ENCODE assay signal across 12 cellular contexts in genomic region chr2:88737385-88737784, GRCh38. TPM values are rescaled to one million over a fixed set of nuclear protein-coding genes. Genes with fewer than 3 reads are reported as not detected.
DNase-seq lines count a peak whose midpoint lies in the region; ATAC-seq lines count a peak whose summit lies in the region.
"Had no signal": no experiment of that assay in that cellular context is flagged by ENCODE, and none has a peak within 500 bp of the region (broad histone marks: within the 10 kb centered on the region; RNA-seq: fewer than 3 reads in every experiment).

No MANE protein-coding gene starts in this region.

- intact Hi-C loops in right cardiac atrium (cut with DNase I) (no loop called here), head of caudate nucleus (cut with DNase I) (no loop called here)

- no peaks in the 10 kb centered on the region for H3K9me3 ChIP-seq in right cardiac atrium (ENCODE audit: control insufficient read depth, low read length)
- H3K9me3 ChIP-seq in subcutaneous abdominal adipose tissue (ENCODE audit: control insufficient read depth in 5 of 5, low read length in 5 of 5), result no peaks in the 10 kb centered on the region
- H3K9me3 ChIP-seq: colonic mucosa had no signal

- peaks cover 22% of the 10 kb centered on the region for H3K36me3 Mint-ChIP-seq in activated naive CD4-positive, alpha-beta T cell treated with anti-CD3 and anti-CD28 coated beads, Interleukin-2, amount 50 U/mL, for 24 hours
- H3K36me3 Mint-ChIP-seq in activated naive CD4-positive, alpha-beta T cell treated with anti-CD3 and anti-CD28 coated beads, Interleukin-2, amount 10 ng/mL, durations not matched to agents 7 days and 5 days, result peaks cover 34% of the 10 kb centered on the region
- H3K36me3 Mint-ChIP-seq in activated naive CD8-positive, alpha-beta T cell treated with anti-CD3 and anti-CD28 coated beads for 36 hours, result peaks cover 19% of the 10 kb centered on the region

- H3K9me3 Mint-ChIP-seq in activated naive CD4-positive, alpha-beta T cell treated with anti-CD3 and anti-CD28 coated beads, Interleukin-2, amount 50 U/mL, for 24 hours, result no peaks in the 10 kb centered on the region
- peaks cover 1% of the 10 kb centered on the region for H3K9me3 Mint-ChIP-seq in activated naive CD4-positive, alpha-beta T cell treated with anti-CD3 and anti-CD28 coated beads, Interleukin-2, amount 10 ng/mL, durations not matched to agents 7 days and 5 days
- no peaks in the 10 kb centered on the region for H3K9me3 Mint-ChIP-seq in activated naive CD8-positive, alpha-beta T cell treated with anti-CD3 and anti-CD28 coated beads for 36 hours
- H3K9me3 Mint-ChIP-seq: activated T-cell treated with anti-CD3 and anti-CD28 coated beads, Interleukin-2, amount 50 U/mL, for 4 hours; natural killer cell treated with Interleukin-12 subunit alpha and Interleukin-12 subunit beta and Interleukin-15 and Interleukin-18, amount 100 ng/mL, for 72 hours had no signal

- no peaks in the 10 kb centered on the region for H3K27me3 Mint-ChIP-seq in activated naive CD4-positive, alpha-beta T cell treated with anti-CD3 and anti-CD28 coated beads, Interleukin-2, amount 50 U/mL, for 24 hours
- H3K27me3 Mint-ChIP-seq in activated naive CD4-positive, alpha-beta T cell treated with anti-CD3 and anti-CD28 coated beads, Interleukin-2, amount 10 ng/mL, durations not matched to agents 7 days and 5 days, result no peaks in the 10 kb centered on the region
- H3K27me3 Mint-ChIP-seq in activated naive CD8-positive, alpha-beta T cell treated with anti-CD3 and anti-CD28 coated beads for 36 hours, result no peaks in the 10 kb centered on the region
- H3K27me3 Mint-ChIP-seq: natural killer cell treated with Interleukin-12 subunit alpha and Interleukin-12 subunit beta and Interleukin-15 and Interleukin-18, amount 100 ng/mL, for 72 hours had no signal

- peak; percentile 56 to 82 for ATAC-seq in right cardiac atrium
- ATAC-seq in HG02884 (IDR thresholded peaks at IDR 0.05; ENCODE audit: unreplicated experiment), result no peak
- ATAC-seq: activated T-cell treated with anti-CD3 and anti-CD28 coated beads, Interleukin-2, amount 50 U/mL, for 4 hours; natural killer cell treated with Interleukin-12 subunit alpha and Interleukin-12 subunit beta and Interleukin-15 and Interleukin-18, amount 100 ng/mL, for 72 hours had no signal

- peaks cover 26 to 50% (median 36%) of the 10 kb centered on the region in 5 donors for H3K36me3 ChIP-seq in subcutaneous abdominal adipose tissue (ENCODE audit: control insufficient read depth in 5 of 5, insufficient read depth in 5 of 5, low read length in 5 of 5)
- H3K36me3 ChIP-seq: colonic mucosa had no signal

- CTCF ChIA-PET in activated naive CD4-positive, alpha-beta T cell treated with anti-CD3 and anti-CD28 coated beads, Interleukin-2, amount 10 ng/mL, durations not matched to agents 7 days and 5 days (lab: Charles Lee), result interaction anchor here (1.4 kb wide), 1 partner anchor 143 kb away, joined by 3 read pairs; no protein-coding TSS in a partner anchor

- no peak overlapping the region for H3K4me3 Mint-ChIP-seq in activated naive CD4-positive, alpha-beta T cell treated with anti-CD3 and anti-CD28 coated beads, Interleukin-2, amount 50 U/mL, for 24 hours
- H3K4me3 Mint-ChIP-seq in activated naive CD4-positive, alpha-beta T cell treated with anti-CD3 and anti-CD28 coated beads, Interleukin-2, amount 10 ng/mL, durations not matched to agents 7 days and 5 days, result no peak overlapping the region
- H3K4me3 Mint-ChIP-seq in activated naive CD8-positive, alpha-beta T cell treated with anti-CD3 and anti-CD28 coated beads for 36 hours, result no peak overlapping the region
- H3K4me3 Mint-ChIP-seq: activated T-cell treated with anti-CD3 and anti-CD28 coated beads, Interleukin-2, amount 50 U/mL, for 4 hours; natural killer cell treated with Interleukin-12 subunit alpha and Interleukin-12 subunit beta and Interleukin-15 and Interleukin-18, amount 100 ng/mL, for 72 hours had no signal

- 53% methylated on average over 4 of the region's 4 CpGs for WGBS in right cardiac atrium

- DNase-seq in activated naive CD4-positive, alpha-beta T cell treated with anti-CD3 and anti-CD28 coated beads, Interleukin-2, amount 10 ng/mL, durations not matched to agents 7 days and 5 days, result no peak
- no peak for DNase-seq in activated naive CD8-positive, alpha-beta T cell treated with anti-CD3 and anti-CD28 coated beads for 36 hours
- DNase-seq in right cardiac atrium (no peak), NCI-H345 (lab: John Stamatoyannopoulos, UW) (no peak), head of caudate nucleus (no peak)
- DNase-seq: activated T-cell treated with anti-CD3 and anti-CD28 coated beads, Interleukin-2, amount 50 U/mL, for 4 hours; colonic mucosa; NCI-H1930 had no signal

- peak overlapping the region; percentile 92 for H3K27ac Mint-ChIP-seq in activated naive CD4-positive, alpha-beta T cell treated with anti-CD3 and anti-CD28 coated beads, Interleukin-2, amount 50 U/mL, for 24 hours
- no peak overlapping the region for H3K27ac Mint-ChIP-seq in activated naive CD4-positive, alpha-beta T cell treated with anti-CD3 and anti-CD28 coated beads, Interleukin-2, amount 10 ng/mL, durations not matched to agents 7 days and 5 days
- peak overlapping the region; percentile 21 for H3K27ac Mint-ChIP-seq in activated naive CD8-positive, alpha-beta T cell treated with anti-CD3 and anti-CD28 coated beads for 36 hours
- H3K27ac Mint-ChIP-seq: natural killer cell treated with Interleukin-12 subunit alpha and Interleukin-12 subunit beta and Interleukin-15 and Interleukin-18, amount 100 ng/mL, for 72 hours had no signal

- H3K4me3 ChIP-seq in right cardiac atrium (ENCODE audit: low read length), result no peak overlapping the region
- no peak overlapping the region for H3K4me3 ChIP-seq in subcutaneous abdominal adipose tissue (ENCODE audit: low read depth in 1 of 5, low read length in 5 of 5)
- H3K4me3 ChIP-seq: colonic mucosa had no signal

- H3K27me3 ChIP-seq in right cardiac atrium (ENCODE audit: control insufficient read depth, insufficient read depth), result no peaks in the 10 kb centered on the region
- H3K27me3 ChIP-seq in subcutaneous abdominal adipose tissue (ENCODE audit: control insufficient read depth in 5 of 5, insufficient read depth in 4 of 5, low read length in 5 of 5), result no peaks in the 10 kb centered on the region
- H3K27me3 ChIP-seq: colonic mucosa had no signal

- H3K4me1 ChIP-seq in right cardiac atrium (ENCODE audit: control insufficient read depth, insufficient read depth, low read length), result peaks cover 8% of the 10 kb centered on the region
- H3K4me1 ChIP-seq in subcutaneous abdominal adipose tissue (ENCODE audit: control insufficient read depth in 5 of 5, insufficient read depth in 5 of 5, low read length in 5 of 5), result peaks cover 6 to 45% (median 38%) of the 10 kb centered on the region in 5 donors
- H3K4me1 ChIP-seq: colonic mucosa had no signal

- no peak overlapping the region for H3K9ac ChIP-seq in subcutaneous abdominal adipose tissue (ENCODE audit: low read length in 5 of 5)

- H3K4me1 Mint-ChIP-seq in activated naive CD4-positive, alpha-beta T cell treated with anti-CD3 and anti-CD28 coated beads, Interleukin-2, amount 50 U/mL, for 24 hours, result peaks cover 31% of the 10 kb centered on the region
- H3K4me1 Mint-ChIP-seq in activated naive CD4-positive, alpha-beta T cell treated with anti-CD3 and anti-CD28 coated beads, Interleukin-2, amount 10 ng/mL, durations not matched to agents 7 days and 5 days, result peaks cover 5% of the 10 kb centered on the region
- H3K4me1 Mint-ChIP-seq in activated naive CD8-positive, alpha-beta T cell treated with anti-CD3 and anti-CD28 coated beads for 36 hours, result peaks cover 28% of the 10 kb centered on the region

- H3K27ac ChIP-seq in right cardiac atrium (ENCODE audit: low read length) (no peak overlapping the region), subcutaneous abdominal adipose tissue (ENCODE audit: low read depth, low read length) (peak overlapping the region; percentile 71)
- H3K27ac ChIP-seq: colonic mucosa had no signal

RNA-seq across cellular contexts. Expression of gene RPIA, which starts 45.9 kb away (rescaled TPM):
- total RNA-seq in activated naive CD8-positive, alpha-beta T cell treated with anti-CD3 and anti-CD28 coated beads for 36 hours, result 10 to 100 TPM; 87.6 to 88.5 TPM
- total RNA-seq in right cardiac atrium, result 10 to 100 TPM in 3 of 4 donors, 1 to 10 TPM in 1; 9.1 to 15.4 (median 11.4) TPM
- 13.5 TPM for polyA plus RNA-seq in right cardiac atrium

Comparison
In these comparisons a context has a peak if more than half of its experiments do, and no peak if none do; other contexts are left out.
1. RNA of gene RPIA, which starts 45.9 kb away (total RNA-seq): 87.6 to 88.5 TPM in activated naive CD8-positive, alpha-beta T cell treated with anti-CD3 and anti-CD28 coated beads for 36 hours; 9.1 to 15.4 TPM in right cardiac atrium; every median in the first group is over 4 times any median in the second.